Comparison of ENCODE assay signal across 20 cellular contexts in the genomic region with DNA sequence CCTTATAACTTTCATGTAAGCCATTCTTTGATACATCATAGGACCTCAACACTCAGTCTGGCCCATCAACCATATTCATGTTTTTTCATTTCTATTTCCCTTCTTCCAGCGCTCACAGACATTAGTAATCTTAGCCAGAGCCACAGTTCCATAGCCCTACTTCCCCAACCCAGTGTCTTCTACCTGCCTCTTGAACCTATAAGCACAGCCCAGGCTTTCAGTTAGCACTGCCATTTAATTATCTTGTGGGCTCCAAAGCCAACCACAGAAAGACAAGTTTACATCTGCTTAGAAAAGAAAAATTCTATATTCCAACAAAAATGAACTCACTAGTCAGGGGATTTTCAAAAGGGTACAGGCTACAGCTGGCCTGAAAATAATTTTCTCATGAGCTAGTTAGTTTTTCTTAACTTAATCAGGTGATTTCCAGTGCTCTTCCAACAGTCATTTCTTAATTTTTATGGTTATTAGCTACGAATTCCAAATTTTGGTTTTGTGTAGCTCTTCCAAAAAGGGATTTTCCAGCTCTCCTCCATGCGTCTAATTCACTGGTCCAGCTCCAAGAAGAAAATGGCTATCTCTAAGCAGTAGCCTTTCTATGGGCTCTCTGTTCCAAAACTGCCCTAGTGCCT. TPM values are rescaled to one million over a fixed set of nuclear protein-coding genes. Genes with fewer than 3 reads are reported as not detected.
DNase-seq lines count a peak whose midpoint lies in the region; ATAC-seq and TF ChIP-seq lines count a peak whose summit lies in the region.
"Had no signal": no experiment of that assay in that cellular context is flagged by ENCODE, and none has a peak within 500 bp of the region (broad histone marks: within the 10 kb centered on the region; RNA-seq: fewer than 3 reads in every experiment).

No MANE protein-coding gene starts in this region.

- ATAC-seq in activated naive CD4-positive, alpha-beta T cell treated with anti-CD3 and anti-CD28 coated beads, Interleukin-2, amount 50 U/mL, for 72 hours = no peak
- ATAC-seq in GM23338 = no peak

- 0 out of 2 replicates have a peak, but pooled peaks cover 4% of the 10 kb centered on the region for H3K9me2 ChIP-seq in GM23338 (ENCODE audit: insufficient read depth)

- peaks cover 35% of the 10 kb centered on the region for H3K4me1 ChIP-seq in GM23338 (ENCODE audit: insufficient read depth)
- H3K4me1 ChIP-seq: Caco-2 had no signal

- peak overlapping the region; percentile 0 to 73 for H3K27ac Mint-ChIP-seq in activated naive CD4-positive, alpha-beta T cell treated with anti-CD3 and anti-CD28 coated beads, Interleukin-2, amount 50 U/mL, for 72 hours
- H3K27ac Mint-ChIP-seq in GM23338 (peak overlapping the region; percentile 76; the same call in 1 of the 2 replicates), progenitor cell of endocrine pancreas (peak overlapping the region; percentile 35)
- H3K27ac Mint-ChIP-seq in activated T-helper 1 cell treated with anti-CD3 and anti-CD28 coated beads, Interleukin-12 subunit alpha, Interleukin-12 subunit beta, Interleukin-2, Interleukin-4 antibody, amounts not matched to agents 30 ng/mL and 10 ng/mL and 1 ng/mL, durations not matched to agents 14 hours and 24 hours and 36 hours = peak overlapping the region; percentile 70

- H3K9me3 Mint-ChIP-seq in activated naive CD4-positive, alpha-beta T cell treated with anti-CD3 and anti-CD28 coated beads, Interleukin-2, amount 50 U/mL, for 72 hours = no peaks in the 10 kb centered on the region
- H3K9me3 Mint-ChIP-seq in GM23338 = no peaks in the 10 kb centered on the region
- H3K9me3 Mint-ChIP-seq in activated T-helper 1 cell treated with anti-CD3 and anti-CD28 coated beads, Interleukin-12 subunit alpha, Interleukin-12 subunit beta, Interleukin-2, Interleukin-4 antibody, amounts not matched to agents 30 ng/mL and 10 ng/mL and 1 ng/mL, durations not matched to agents 14 hours and 24 hours and 36 hours = peaks cover 12% of the 10 kb centered on the region
- peaks cover 3% of the 10 kb centered on the region for H3K9me3 Mint-ChIP-seq in progenitor cell of endocrine pancreas (ENCODE audit: low read depth)

- H3K4me3 Mint-ChIP-seq in GM23338 = no peak overlapping the region
- no peak overlapping the region for H3K4me3 Mint-ChIP-seq in activated T-helper 1 cell treated with anti-CD3 and anti-CD28 coated beads, Interleukin-12 subunit alpha, Interleukin-12 subunit beta, Interleukin-2, Interleukin-4 antibody, amounts not matched to agents 30 ng/mL and 10 ng/mL and 1 ng/mL, durations not matched to agents 14 hours and 24 hours and 36 hours
- no peak overlapping the region for H3K4me3 Mint-ChIP-seq in progenitor cell of endocrine pancreas (ENCODE audit: low read depth)
- H3K4me3 Mint-ChIP-seq: CD4-positive, CD25-positive, alpha-beta regulatory T cell had no signal

- no peak overlapping the region for H3K4me2 ChIP-seq in GM23338

- peaks cover 47 to 92% of the 10 kb centered on the region in 2 donors for H3K36me3 Mint-ChIP-seq in activated naive CD4-positive, alpha-beta T cell treated with anti-CD3 and anti-CD28 coated beads, Interleukin-2, amount 50 U/mL, for 72 hours
- H3K36me3 Mint-ChIP-seq in GM23338 (ENCODE audit: low read depth) = peaks cover 89% of the 10 kb centered on the region
- H3K36me3 Mint-ChIP-seq in activated T-helper 1 cell treated with anti-CD3 and anti-CD28 coated beads, Interleukin-12 subunit alpha, Interleukin-12 subunit beta, Interleukin-2, Interleukin-4 antibody, amounts not matched to agents 30 ng/mL and 10 ng/mL and 1 ng/mL, durations not matched to agents 14 hours and 24 hours and 36 hours (ENCODE audit: low read depth) = peaks cover 86% of the 10 kb centered on the region
- H3K36me3 Mint-ChIP-seq in progenitor cell of endocrine pancreas (ENCODE audit: insufficient read depth) = peaks cover 42% of the 10 kb centered on the region

- H4K20me1 ChIP-seq in GM23338 (replicated peaks; ENCODE audit: insufficient read depth) = no peaks in the 10 kb centered on the region

- peaks cover 95% of the 10 kb centered on the region for H3K79me2 ChIP-seq in GM23338 (replicated peaks; ENCODE audit: insufficient read depth)

- no peak overlapping the region for H3K4me3 ChIP-seq in GM23338

- H3K27me3 Mint-ChIP-seq in GM23338 (ENCODE audit: insufficient read depth, low read depth, poor library complexity) (peaks cover 1% of the 10 kb centered on the region), progenitor cell of endocrine pancreas (no peaks in the 10 kb centered on the region)
- no peaks in the 10 kb centered on the region for H3K27me3 Mint-ChIP-seq in activated T-helper 1 cell treated with anti-CD3 and anti-CD28 coated beads, Interleukin-12 subunit alpha, Interleukin-12 subunit beta, Interleukin-2, Interleukin-4 antibody, amounts not matched to agents 30 ng/mL and 10 ng/mL and 1 ng/mL, durations not matched to agents 14 hours and 24 hours and 36 hours (ENCODE audit: insufficient read depth)
- H3K27me3 Mint-ChIP-seq: CD4-positive, CD25-positive, alpha-beta regulatory T cell had no signal

- TF ChIP-seq CTCF in GM23338 (conservative IDR thresholded peaks at IDR 0.05; ENCODE audit: low read depth in 2 of 2) = no peak
- no peak for TF ChIP-seq CTCF in progenitor cell of endocrine pancreas (IDR thresholded peaks at IDR 0.05; ENCODE audit: unreplicated experiment)

- no peaks in the 10 kb centered on the region for H3K27me3 ChIP-seq in GM23338 (ENCODE audit: insufficient read depth)

- H3F3A ChIP-seq in GM23338 (replicated peaks; ENCODE audit: low read depth) = 0 out of 2 replicates have a peak, but pooled peaks cover 5% of the 10 kb centered on the region

- H3K36me3 ChIP-seq in GM23338 (ENCODE audit: insufficient read depth) = peaks cover 44% of the 10 kb centered on the region

- intact Hi-C loops in activated T-helper 1 cell treated with anti-CD3 and anti-CD28 coated beads, Interleukin-12 subunit alpha, Interleukin-12 subunit beta, Interleukin-2, Interleukin-4 antibody, amounts not matched to agents 30 ng/mL and 10 ng/mL and 1 ng/mL, durations not matched to agents 14 hours and 24 hours and 36 hours (cut with micrococcal nuclease) = no loop called here

- H3K4me1 Mint-ChIP-seq in GM23338 (peaks cover 55% of the 10 kb centered on the region), progenitor cell of endocrine pancreas (ENCODE audit: low read depth) (peaks cover 6% of the 10 kb centered on the region)
- peaks cover 65% of the 10 kb centered on the region for H3K4me1 Mint-ChIP-seq in activated T-helper 1 cell treated with anti-CD3 and anti-CD28 coated beads, Interleukin-12 subunit alpha, Interleukin-12 subunit beta, Interleukin-2, Interleukin-4 antibody, amounts not matched to agents 30 ng/mL and 10 ng/mL and 1 ng/mL, durations not matched to agents 14 hours and 24 hours and 36 hours (ENCODE audit: low read depth)

- DNase-seq in activated naive CD4-positive, alpha-beta T cell treated with anti-CD3 and anti-CD28 coated beads, Interleukin-2, amount 50 U/mL, for 72 hours (ENCODE audit: low spot score in 2 of 2) = no peak
- no peak for DNase-seq in activated naive CD4-positive, alpha-beta T cell treated with anti-CD3 and anti-CD28 coated beads, Interleukin-2, amount 50 U/mL, for 16 hours
- no peak for DNase-seq in GM23338 (ENCODE audit: low spot score)
- DNase-seq in activated T-helper 1 cell treated with anti-CD3 and anti-CD28 coated beads, Interleukin-12 subunit alpha, Interleukin-12 subunit beta, Interleukin-2, Interleukin-4 antibody, amounts not matched to agents 30 ng/mL and 10 ng/mL and 1 ng/mL, durations not matched to agents 14 hours and 24 hours and 36 hours (ENCODE audit: low spot score) = no peak
- DNase-seq in progenitor cell of endocrine pancreas (ENCODE audit: low spot score, unreplicated experiment) = no peak
- no peak for DNase-seq in epidermal melanocyte (ENCODE audit: insufficient read length, low spot score)
- no peak for DNase-seq in iPS-NIHi11 (ENCODE audit: low spot score)
- DNase-seq: ACHN; Caco-2; CD4-positive, CD25-positive, alpha-beta regulatory T cell; DMS153; EL; HCEC 1CT; NCI-H1417 treated with DMSO at 0.1 percent for 48 hours; NCI-H1930; NCI-H2171; NCI-H446; NCI-H69; OCI-M1 had no signal

- no peak overlapping the region for H2AFZ ChIP-seq in GM23338

- peak overlapping the region; percentile 39; the same call in 1 of the 2 replicates for H3K27ac ChIP-seq in GM23338 (ENCODE audit: low read depth)

TF ChIP-seq in GM23338, 12 proteins besides CTCF, POLR2A, EP300 and RAD21:
- no peak for TF ChIP-seq NANOG (IDR thresholded peaks at IDR 0.05; ENCODE audit: borderline replicate concordance)
- no peak for TF ChIP-seq STAT1 (IDR thresholded peaks at IDR 0.05; ENCODE audit: unreplicated experiment)
- TF ChIP-seq EZH2phosphoT487 (IDR thresholded peaks at IDR 0.05; ENCODE audit: unreplicated experiment) = no peak

RNA-seq across cellular contexts. Expression of gene CD200, which starts 13.7 kb away (rescaled TPM):
- 10 to 100 TPM; 34.5 to 63.3 TPM for total RNA-seq in activated naive CD4-positive, alpha-beta T cell treated with anti-CD3 and anti-CD28 coated beads, Interleukin-2, amount 50 U/mL, for 72 hours
- total RNA-seq in GM23338 (2014; rRNA removed; shearing (Covaris generic)) = 49.3 and 51.9 TPM in 2 replicates
- polyA plus RNA-seq in GM23338 (2016; fragmentation: Nextera tagmentation; extraction: Ambion mirVana) = 56.5 and 65.0 TPM in 2 replicates
- total RNA-seq in activated T-helper 1 cell treated with anti-CD3 and anti-CD28 coated beads, Interleukin-12 subunit alpha, Interleukin-12 subunit beta, Interleukin-2, Interleukin-4 antibody, amounts not matched to agents 30 ng/mL and 10 ng/mL and 1 ng/mL, durations not matched to agents 14 hours and 24 hours and 36 hours = 141 TPM in 2 replicates
- total RNA-seq in progenitor cell of endocrine pancreas = 37.4 and 42.1 TPM in 2 replicates

RNA-seq across cellular contexts. Expression of gene SLC9C1, which starts 52.6 kb away (rescaled TPM):
- not detected for total RNA-seq in activated naive CD4-positive, alpha-beta T cell treated with anti-CD3 and anti-CD28 coated beads, Interleukin-2, amount 50 U/mL, for 72 hours
- 0.97 and 1.7 TPM in 2 replicates for total RNA-seq in GM23338 (2014; rRNA removed; shearing (Covaris generic))
- polyA plus RNA-seq in GM23338 (2016; fragmentation: Nextera tagmentation; extraction: Ambion mirVana) = 0.66 and 1.8 TPM in 2 replicates
- total RNA-seq in activated T-helper 1 cell treated with anti-CD3 and anti-CD28 coated beads, Interleukin-12 subunit alpha, Interleukin-12 subunit beta, Interleukin-2, Interleukin-4 antibody, amounts not matched to agents 30 ng/mL and 10 ng/mL and 1 ng/mL, durations not matched to agents 14 hours and 24 hours and 36 hours = not detected in 2 replicates
- total RNA-seq in progenitor cell of endocrine pancreas = 1.5 and 2.3 TPM in 2 replicates
- total RNA-seq: Caco-2; CD4-positive, CD25-positive, alpha-beta regulatory T cell; RPMI7951 had no signal
- polyA plus RNA-seq: CD4-positive, CD25-positive, alpha-beta regulatory T cell had no signal
